8 cellular contexts compared by ENCODE assay signal in the genomic region with DNA sequence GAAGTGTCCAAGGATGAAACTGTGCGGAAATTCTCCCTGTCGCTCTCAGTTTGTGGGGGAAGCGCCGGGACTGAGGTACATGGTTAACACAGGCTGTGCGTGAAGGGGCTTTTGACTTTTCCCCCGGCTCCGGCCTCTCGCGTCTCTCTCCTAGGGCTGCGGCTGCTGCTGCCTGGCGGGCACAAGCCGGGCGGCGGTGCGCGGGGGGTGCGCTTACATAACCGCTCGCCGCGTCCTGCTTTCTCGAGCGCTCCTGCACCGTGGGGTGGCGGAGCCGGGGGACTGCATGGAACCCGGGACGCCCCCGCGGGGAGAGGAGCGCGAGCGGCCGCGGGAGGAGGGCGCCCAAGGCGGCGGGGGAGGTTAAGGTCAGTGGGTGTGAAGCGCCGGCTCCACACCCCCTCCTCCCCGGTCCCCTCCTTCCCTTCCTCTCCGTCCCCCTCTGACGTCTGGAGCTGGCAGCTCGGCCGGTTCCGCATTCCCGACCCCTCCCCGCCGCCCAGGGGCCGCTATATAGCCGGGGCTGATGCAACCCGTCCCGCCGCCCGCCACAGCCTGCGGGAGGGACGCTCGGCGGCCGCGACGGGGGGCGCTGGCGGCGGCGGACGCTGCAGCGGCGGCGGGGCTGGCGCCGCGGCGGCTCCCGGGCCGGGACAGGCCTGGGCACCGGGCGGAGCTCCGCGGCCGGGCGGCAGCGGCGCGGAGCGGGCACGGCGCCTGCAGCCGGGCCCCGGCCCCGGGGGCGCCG. TPM values are rescaled to one million over a fixed set of nuclear protein-coding genes. Genes with fewer than 3 reads are reported as not detected.
A peak's percentile ranks its signal among the peaks of the same experiment; 100 is the strongest.
DNase-seq lines count a peak whose midpoint lies in the region; ATAC-seq and TF ChIP-seq lines count a peak whose summit lies in the region.

A gene with protein sequence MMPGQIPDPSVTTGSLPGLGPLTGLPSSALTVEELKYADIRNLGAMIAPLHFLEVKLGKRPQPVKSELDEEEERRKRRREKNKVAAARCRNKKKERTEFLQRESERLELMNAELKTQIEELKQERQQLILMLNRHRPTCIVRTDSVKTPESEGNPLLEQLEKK (plus strand): TSS at position 541 of the 748 bp plus-strand sequence. CDS start 9,899 bp downstream, outside the sequence.

- H3K4me3 Mint-ChIP-seq in CD14-positive monocyte = peak within 1 kb of the TSS; percentile 88 to 93

- peaks cover 0 to 7% (median 3%) of the 10 kb centered on the region in 7 donors for H3K9me3 Mint-ChIP-seq in CD14-positive monocyte

- TF ChIP-seq POLR2A in prostate gland (IDR thresholded peaks at IDR 0.05) = peak; percentile 64

- H3K27me3 Mint-ChIP-seq in CD14-positive monocyte (ENCODE audit: low read depth in 3 of 3) = peaks cover 0 to 5% (median 2%) of the 10 kb centered on the region in 3 donors

- H3K27me3 ChIP-seq in right cardiac atrium (ENCODE audit: control insufficient read depth, insufficient read depth) = no peaks in the 10 kb centered on the region
- H3K27me3 ChIP-seq in prostate gland (replicated peaks; ENCODE audit: insufficient read depth) = no peaks in the 10 kb centered on the region

- peak; percentile 48 for ATAC-seq in GM19395 (IDR thresholded peaks at IDR 0.05; ENCODE audit: unreplicated experiment)
- peak; percentile 93 to 94 for ATAC-seq in right cardiac atrium

- H3K9me3 ChIP-seq in right cardiac atrium (ENCODE audit: control insufficient read depth, low read length) = no peaks in the 10 kb centered on the region
- no peaks in the 10 kb centered on the region for H3K9me3 ChIP-seq in prostate gland

- WGBS in right cardiac atrium = under 1% methylated on average over 93 of the region's 93 CpGs
- WGBS in prostate gland = 2% methylated on average over 55 of the region's 93 CpGs

- peak within 1 kb of the TSS; percentile 94 to 98 (median 96) for H3K27ac Mint-ChIP-seq in CD14-positive monocyte

- H3K36me3 ChIP-seq in prostate gland = no peaks in the 10 kb centered on the region

- H3K4me1 ChIP-seq in right cardiac atrium (ENCODE audit: control insufficient read depth, insufficient read depth, low read length) (peaks cover 11% of the 10 kb centered on the region), prostate gland (replicated peaks) (peaks cover 9% of the 10 kb centered on the region)

- DNase-seq in CD14-positive monocyte (ENCODE audit: low spot score) = peak; percentile 93
- DNase-seq in Jurkat, Clone E6-1 (ENCODE audit: low read depth, low spot score) = no peak
- DNase-seq in T-helper 1 cell = peak in 3 of 5 donors; percentile 30 to 52 (median 32)
- DNase-seq in astrocyte of the hippocampus (ENCODE audit: low read depth, low spot score) = peak; percentile 94
- peak; percentile 97 to 99 (median 99) for DNase-seq in right cardiac atrium
- peak; percentile 83 for DNase-seq in prostate gland (ENCODE audit: low spot score)
- no peak for DNase-seq in kidney glomerular epithelial cell (lab: John Stamatoyannopoulos, UW)

- intact Hi-C loops in CD14-positive monocyte (cut with micrococcal nuclease) (loop anchor here (5.0 to 10.0 kb wide), 7 partner anchors 55 to 305 kb away; partner anchors contain the start of gene NEK9 (in 1 of the 2)), right cardiac atrium (cut with DNase I) (loop anchor here (5.0 to 10.0 kb wide), 3 partner anchors 110 to 115 kb away; no protein-coding TSS in a partner anchor), prostate gland (cut with DNase I) (loop anchor here (2.0 to 10.0 kb wide), 4 partner anchors 25 to 113 kb away; no protein-coding TSS in a partner anchor)

- H3K36me3 Mint-ChIP-seq in CD14-positive monocyte = peaks cover 18 to 24% of the 10 kb centered on the region in 2 donors

- no peak for TF ChIP-seq CTCF in CD14-positive monocyte (IDR thresholded peaks at IDR 0.05)
- TF ChIP-seq CTCF in prostate gland (IDR thresholded peaks at IDR 0.05) = peak in 2 of 4 experiments; percentile 20 to 28

- H3K27ac ChIP-seq in right cardiac atrium (ENCODE audit: low read length) = peak within 1 kb of the TSS; percentile 92
- peak within 1 kb of the TSS; percentile 81 to 83 for H3K27ac ChIP-seq in prostate gland

- H3K4me1 Mint-ChIP-seq in CD14-positive monocyte = peaks cover 53% of the 10 kb centered on the region

- peak within 1 kb of the TSS; percentile 50 for H3K4me3 ChIP-seq in Jurkat, Clone E6-1 (ENCODE audit: low read length)
- H3K4me3 ChIP-seq in right cardiac atrium (ENCODE audit: low read length) (peak within 1 kb of the TSS; percentile 95), prostate gland (peak within 1 kb of the TSS; percentile 62 to 63)

RNA-seq across cellular contexts. Expression of the gene that starts here (rescaled TPM):
- polyA plus RNA-seq in CD14-positive monocyte (10 to 100 TPM in 1 of 2 donors, 1 to 10 TPM in 1; 3.5 to 14.2 TPM), right cardiac atrium (39.2 TPM)
- polyA plus RNA-seq in Jurkat, Clone E6-1 (2012; ENCODE audit: insufficient read depth, insufficient read length) = 9.3 TPM
- total RNA-seq in right cardiac atrium (10 to 100 TPM; 28.3 to 42.2 (median 39.4) TPM), prostate gland (10 to 100 TPM; 27.1 to 34.0 TPM)

Comparison
In these comparisons a context has a peak if more than half of its experiments do, and no peak if none do; other contexts are left out.
1. DNase-seq: peak in CD14-positive monocyte (single experiment), T-helper 1 cell (3 of 5), astrocyte of the hippocampus (single experiment), right cardiac atrium (3 of 3) and prostate gland (single experiment); none in Jurkat, Clone E6-1 (single experiment) and kidney glomerular epithelial cell (single experiment).
2. Peak in every context shown above with its lines, with median percentiles within 50 percentile points of each other: H3K4me3 ChIP-seq.